In the genomic region with DNA sequence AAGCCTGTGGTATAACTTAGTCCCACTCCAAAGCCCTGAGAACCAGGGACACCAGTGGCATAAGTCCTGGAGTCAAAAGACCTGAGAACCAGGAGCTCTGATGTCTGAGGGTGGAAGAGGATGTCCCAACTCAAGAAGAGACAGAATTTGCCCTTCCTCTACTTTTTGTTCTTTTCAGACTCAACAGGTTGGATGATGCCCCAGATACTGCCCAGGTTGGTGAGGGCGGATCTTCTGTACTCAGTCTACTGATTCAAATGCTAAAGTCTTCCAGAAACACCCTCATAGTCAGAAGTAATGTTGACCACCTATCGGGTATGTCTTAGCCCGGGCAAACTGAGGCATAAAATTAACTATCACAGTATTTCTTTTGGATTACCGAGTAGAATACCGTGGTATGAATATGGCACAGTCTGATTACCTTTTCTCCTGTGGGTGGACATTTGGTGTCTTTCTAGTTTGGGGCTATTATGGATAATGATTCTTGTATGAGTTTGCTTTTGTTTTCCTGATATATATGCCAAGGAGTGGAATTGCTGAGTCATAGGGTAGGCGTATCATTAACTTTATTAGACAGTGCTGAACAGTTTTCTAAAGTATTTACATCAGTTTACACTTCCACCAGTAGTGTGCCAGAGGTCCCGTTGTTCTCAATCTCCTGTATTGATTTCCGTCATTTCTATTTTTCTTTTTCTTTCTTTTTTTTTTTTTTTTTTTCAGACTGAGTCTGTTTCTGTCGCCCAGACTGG, we compare ENCODE assay signal across 16 cellular contexts. TPM values are rescaled to one million over a fixed set of nuclear protein-coding genes. Genes with fewer than 3 reads are reported as not detected.
DNase-seq lines count a peak whose midpoint lies in the region; ATAC-seq and TF ChIP-seq lines count a peak whose summit lies in the region.
"Had no signal": no experiment of that assay in that cellular context is flagged by ENCODE, and none has a peak within 500 bp of the region (broad histone marks: within the 10 kb centered on the region; RNA-seq: fewer than 3 reads in every experiment).

No MANE protein-coding gene starts in this region.

- no peaks in the 10 kb centered on the region for H4K20me1 ChIP-seq in GM23248 (ENCODE audit: insufficient read depth)

- H3K4me1 ChIP-seq in GM23248 (ENCODE audit: insufficient read depth) = peaks cover 5% of the 10 kb centered on the region; the same call in 1 of the 2 replicates
- H3K4me1 ChIP-seq: upper lobe of right lung had no signal

- ATAC-seq in memory B cell (ENCODE audit: low read depth) (no peak), HG02938 (IDR thresholded peaks at IDR 0.05; ENCODE audit: unreplicated experiment) (no peak)
- ATAC-seq: activated CD4-positive, CD25-positive, alpha-beta regulatory T cell treated with anti-CD3 and anti-CD28 coated beads, Interleukin-2, amount 50 U/mL, for 24 hours; gastroesophageal sphincter; mucosa of descending colon; upper lobe of right lung had no signal

- H3K4me2 ChIP-seq in GM23248 (ENCODE audit: unreplicated experiment) = no peak overlapping the region

- H3K9me3 Mint-ChIP-seq in activated naive CD8-positive, alpha-beta T cell treated with anti-CD3 and anti-CD28 coated beads for 36 hours = no peaks in the 10 kb centered on the region
- H3K9me3 Mint-ChIP-seq in memory B cell (no peaks in the 10 kb centered on the region), endothelial cell (ENCODE audit: unreplicated experiment) (no peaks in the 10 kb centered on the region)
- H3K9me3 Mint-ChIP-seq: activated T-helper 1 cell treated with anti-CD3 and anti-CD28 coated beads, Interleukin-12 subunit alpha, Interleukin-12 subunit beta, Interleukin-2, Interleukin-4 antibody, amounts not matched to agents 30 ng/mL and 10 ng/mL and 1 ng/mL, durations not matched to agents 14 hours and 24 hours and 36 hours had no signal

- no peaks in the 10 kb centered on the region for H3K27me3 ChIP-seq in GM23248 (replicated peaks; ENCODE audit: insufficient read depth)
- H3K27me3 ChIP-seq: dorsolateral prefrontal cortex, gastroesophageal sphincter, upper lobe of right lung had no signal

- H3K27me3 Mint-ChIP-seq in activated naive CD8-positive, alpha-beta T cell treated with anti-CD3 and anti-CD28 coated beads for 36 hours = no peaks in the 10 kb centered on the region
- H3K27me3 Mint-ChIP-seq in memory B cell (no peaks in the 10 kb centered on the region), endothelial cell (ENCODE audit: unreplicated experiment) (peaks cover 3% of the 10 kb centered on the region)

- H3K27ac ChIP-seq in GM23248 = no peak overlapping the region
- H3K27ac ChIP-seq: C4-2B, dorsolateral prefrontal cortex, gastroesophageal sphincter, upper lobe of right lung had no signal

- peaks cover 11% of the 10 kb centered on the region; the same call in 1 of the 2 replicates for H3K36me3 ChIP-seq in GM23248 (ENCODE audit: low read depth)

- in situ Hi-C loops in ACHN (cut with HindIII; ENCODE audit: low pct_ligation_motif_present, low pct_unique_long_range_greater_than_20kb, low sequenced_read_pairs) (no loop called here), GM23248 (cut with MboI) (no loop called here)

- POLR2A ChIA-PET in HEK293T (lab: Yijun Ruan, JAX) = interaction anchor here (0.9 kb wide), 1 partner anchor 62 kb away, joined by 3 read pairs; a partner anchor contains a TSS

- H3K9me3 ChIP-seq in GM23248 (ENCODE audit: low read depth) = no peaks in the 10 kb centered on the region
- H3K9me3 ChIP-seq: gastroesophageal sphincter, mucosa of descending colon, upper lobe of right lung had no signal

- no peaks in the 10 kb centered on the region for H3K9me2 ChIP-seq in GM23248 (ENCODE audit: insufficient read depth)

- peaks cover 11% of the 10 kb centered on the region for H3K36me3 Mint-ChIP-seq in activated naive CD8-positive, alpha-beta T cell treated with anti-CD3 and anti-CD28 coated beads for 36 hours
- H3K36me3 Mint-ChIP-seq in memory B cell = peaks cover 5% of the 10 kb centered on the region
- peaks cover 13% of the 10 kb centered on the region for H3K36me3 Mint-ChIP-seq in endothelial cell (ENCODE audit: low read depth, unreplicated experiment)

- H3K9ac ChIP-seq in GM23248 = no peak overlapping the region

- no peak overlapping the region for H3K4me3 ChIP-seq in GM23248
- H3K4me3 ChIP-seq: dorsolateral prefrontal cortex, gastroesophageal sphincter, mucosa of descending colon, upper lobe of right lung had no signal

- peaks cover 21% of the 10 kb centered on the region for H3F3A ChIP-seq in GM23248 (ENCODE audit: insufficient read depth)

- H3K27ac Mint-ChIP-seq in activated naive CD8-positive, alpha-beta T cell treated with anti-CD3 and anti-CD28 coated beads for 36 hours = peak overlapping the region; percentile 36
- H3K27ac Mint-ChIP-seq in memory B cell (peak overlapping the region; percentile 55), endothelial cell (ENCODE audit: unreplicated experiment) (no peak overlapping the region)
- H3K27ac Mint-ChIP-seq: activated T-helper 1 cell treated with anti-CD3 and anti-CD28 coated beads, Interleukin-12 subunit alpha, Interleukin-12 subunit beta, Interleukin-2, Interleukin-4 antibody, amounts not matched to agents 30 ng/mL and 10 ng/mL and 1 ng/mL, durations not matched to agents 14 hours and 24 hours and 36 hours had no signal

- peak; percentile 45 for DNase-seq in ACHN
- peak; percentile 56 for DNase-seq in GM23248
- DNase-seq in activated naive CD8-positive, alpha-beta T cell treated with anti-CD3 and anti-CD28 coated beads for 36 hours = no peak
- DNase-seq in memory B cell (ENCODE audit: low spot score in 2 of 2) = no peak
- DNase-seq in endothelial cell (ENCODE audit: low spot score) = no peak
- DNase-seq in HEK293T (ENCODE audit: extremely low spot score) = no peak
- DNase-seq: dorsolateral prefrontal cortex, EL, mucosa of descending colon, NCI-H1092 treated with DMSO at 0.1 percent for 48 hours, upper lobe of right lung had no signal

- H3K4me1 Mint-ChIP-seq in activated naive CD8-positive, alpha-beta T cell treated with anti-CD3 and anti-CD28 coated beads for 36 hours = peaks cover 13% of the 10 kb centered on the region
- peaks cover 3% of the 10 kb centered on the region for H3K4me1 Mint-ChIP-seq in memory B cell
- no peaks in the 10 kb centered on the region for H3K4me1 Mint-ChIP-seq in endothelial cell (ENCODE audit: unreplicated experiment)

- CTCF ChIA-PET in HEK293T (lab: Yijun Ruan, JAX) = interaction anchor here (0.6 kb wide), 1 partner anchor 97 kb away, joined by 4 read pairs; no protein-coding TSS in a partner anchor

- no peak overlapping the region for H3K4me3 Mint-ChIP-seq in activated naive CD8-positive, alpha-beta T cell treated with anti-CD3 and anti-CD28 coated beads for 36 hours
- H3K4me3 Mint-ChIP-seq in memory B cell (no peak overlapping the region), endothelial cell (ENCODE audit: unreplicated experiment) (no peak overlapping the region)
- H3K4me3 Mint-ChIP-seq: activated T-helper 1 cell treated with anti-CD3 and anti-CD28 coated beads, Interleukin-12 subunit alpha, Interleukin-12 subunit beta, Interleukin-2, Interleukin-4 antibody, amounts not matched to agents 30 ng/mL and 10 ng/mL and 1 ng/mL, durations not matched to agents 14 hours and 24 hours and 36 hours had no signal

- no peak overlapping the region for H2AFZ ChIP-seq in GM23248

- WGBS in GM23248 (ENCODE audit: low coverage in 1 of 2, low lambda C conversion rate in 2 of 2, missing lambda C conversion rate in 2 of 2), 2 experiments = 79 to 81% methylated on average over 9 of the region's 9 CpGs

- TF ChIP-seq CTCF in endothelial cell (IDR thresholded peaks at IDR 0.05; ENCODE audit: unreplicated experiment) = no peak

- no peaks in the 10 kb centered on the region for H3K79me2 ChIP-seq in GM23248 (ENCODE audit: insufficient read depth)

TF ChIP-seq in HEK293T, 16 proteins besides CTCF, POLR2A, EP300 and RAD21:
- TF ChIP-seq SUZ12 (IDR thresholded peaks at IDR 0.05) = no peak
- TF ChIP-seq FOXA1 (IDR thresholded peaks at IDR 0.05) = no peak
- TF ChIP-seq ARNT (IDR thresholded peaks at IDR 0.05) = no peak
- TF ChIP-seq NFRKB (IDR thresholded peaks at IDR 0.05) = no peak
- TF ChIP-seq, protein P1, sequence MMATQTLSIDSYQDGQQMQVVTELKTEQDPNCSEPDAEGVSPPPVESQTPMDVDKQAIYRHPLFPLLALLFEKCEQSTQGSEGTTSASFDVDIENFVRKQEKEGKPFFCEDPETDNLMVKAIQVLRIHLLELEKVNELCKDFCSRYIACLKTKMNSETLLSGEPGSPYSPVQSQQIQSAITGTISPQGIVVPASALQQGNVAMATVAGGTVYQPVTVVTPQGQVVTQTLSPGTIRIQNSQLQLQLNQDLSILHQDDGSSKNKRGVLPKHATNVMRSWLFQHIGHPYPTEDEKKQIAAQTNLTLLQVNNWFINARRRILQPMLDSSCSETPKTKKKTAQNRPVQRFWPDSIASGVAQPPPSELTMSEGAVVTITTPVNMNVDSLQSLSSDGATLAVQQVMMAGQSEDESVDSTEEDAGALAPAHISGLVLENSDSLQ (IDR thresholded peaks at IDR 0.05) = no peak
- no peak for TF ChIP-seq ZNF384 (IDR thresholded peaks at IDR 0.05)
- TF ChIP-seq FOXM1 (IDR thresholded peaks at IDR 0.05; ENCODE audit: borderline replicate concordance) = no peak
- TF ChIP-seq FOXK2 (IDR thresholded peaks at IDR 0.05) = no peak
- TF ChIP-seq LEF1 (IDR thresholded peaks at IDR 0.05; ENCODE audit: borderline replicate concordance) = no peak
- TF ChIP-seq BHLHE40 (IDR thresholded peaks at IDR 0.05; ENCODE audit: borderline replicate concordance) = no peak
- no peak for TF ChIP-seq TARDBP (IDR thresholded peaks at IDR 0.05)
- no peak for TF ChIP-seq HDGF (IDR thresholded peaks at IDR 0.05; ENCODE audit: borderline replicate concordance)
- no peak for TF ChIP-seq CTBP1 (IDR thresholded peaks at IDR 0.05; ENCODE audit: borderline replicate concordance)
- TF ChIP-seq SP1 (IDR thresholded peaks at IDR 0.05) = no peak
- no peak for TF ChIP-seq ELF4 (IDR thresholded peaks at IDR 0.05)
- no peak for TF ChIP-seq L3MBTL2 (conservative IDR thresholded peaks at IDR 0.05)

RNA-seq across cellular contexts. Expression of a gene that starts 3.2 kb away (rescaled TPM):
- total RNA-seq in GM23248 (2014; rRNA removed; shearing (Covaris generic)) = 3.0 and 3.3 TPM in 2 replicates
- polyA plus RNA-seq in GM23248 (2016; fragmentation: Nextera tagmentation; extraction: Ambion mirVana) = 5.2 and 5.3 TPM in 2 replicates
- 10 to 100 TPM; 35.6 to 38.0 TPM for total RNA-seq in activated naive CD8-positive, alpha-beta T cell treated with anti-CD3 and anti-CD28 coated beads for 36 hours
- total RNA-seq in endothelial cell (ENCODE audit: unreplicated experiment) = 6.2 TPM

Comparison
In these comparisons a context has a peak if more than half of its experiments do, and no peak if none do; other contexts are left out.
1. DNase-seq: peak in ACHN (single experiment) and GM23248 (single experiment); none in activated naive CD8-positive, alpha-beta T cell treated with anti-CD3 and anti-CD28 coated beads for 36 hours (single experiment), memory B cell (0 of 2), endothelial cell (single experiment) and HEK293T (single experiment).